8 cellular contexts compared by ENCODE assay signal in the genomic region with DNA sequence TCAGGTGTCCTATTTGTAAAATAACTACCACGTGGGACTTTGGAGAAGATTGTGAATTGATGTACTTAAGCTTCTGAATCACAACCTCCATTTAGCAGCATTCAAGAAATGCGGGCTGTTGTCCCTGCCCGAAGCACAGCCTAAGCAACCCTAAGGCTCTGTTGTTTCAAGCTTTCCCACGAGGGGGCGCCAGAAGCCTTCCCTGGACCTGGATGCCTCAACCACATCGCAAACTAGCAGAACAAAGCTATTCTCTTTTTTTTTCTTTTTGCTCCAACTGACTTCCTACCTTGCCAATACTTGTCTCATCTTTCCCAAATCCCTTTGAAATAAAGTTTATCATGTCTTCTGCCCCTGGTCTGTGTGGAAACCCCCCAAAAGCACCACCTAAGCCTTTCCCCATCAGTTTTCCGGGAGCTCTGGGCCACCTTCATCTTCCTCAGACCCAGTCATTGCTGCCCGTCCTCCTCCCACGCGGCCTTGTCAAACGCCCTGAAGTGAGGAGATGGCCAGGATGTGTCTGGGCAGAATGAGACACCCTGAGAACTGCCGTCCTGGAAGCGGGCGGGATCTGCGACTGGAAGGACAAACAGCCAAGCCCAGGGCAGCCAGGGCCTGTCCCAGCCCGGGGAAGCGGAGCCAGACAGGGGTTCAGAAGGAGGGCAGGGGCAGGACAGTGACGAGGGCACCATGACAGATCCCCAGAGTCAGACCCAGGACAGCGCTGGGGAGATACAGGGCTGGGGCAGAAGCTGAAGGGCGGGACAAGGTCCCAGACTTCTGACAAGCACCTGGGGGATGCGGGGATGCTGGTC.
DNase-seq lines count a peak whose midpoint lies in the region; ATAC-seq, FAIRE-seq and TF ChIP-seq lines count a peak whose summit lies in the region.

No MANE protein-coding gene starts in this region.

- WGBS in pancreas, 2 donors: 33 to 34% methylated on average over 21 of the region's 21 CpGs
- WGBS in transverse colon (ENCODE audit: low coverage in 1 of 2), 2 donors: 30 to 36% methylated on average over 8 to 21 of the region's 21 CpGs

- no peak for TF ChIP-seq EP300 in transverse colon (IDR thresholded peaks at IDR 0.05; ENCODE audit: low read depth)

- peak; percentile 5 for FAIRE-seq in pancreas (lab: Jason Lieb, UNC)

- no peak overlapping the region for H3K27ac ChIP-seq in SJCRH30
- no peak overlapping the region for H3K27ac ChIP-seq in pancreas
- H3K27ac ChIP-seq in transverse colon: no peak overlapping the region

- no peak for TF ChIP-seq POLR2A in transverse colon (IDR thresholded peaks at IDR 0.05)

- ATAC-seq in pancreas: peak; percentile 89 to 97 (median 94)
- ATAC-seq in GM21526 (IDR thresholded peaks at IDR 0.05; ENCODE audit: low FRiP score, unreplicated experiment): no peak

- no peak overlapping the region for H3K4me3 ChIP-seq in SJCRH30
- H3K4me3 ChIP-seq in pancreas: no peak overlapping the region
- no peak overlapping the region for H3K4me3 ChIP-seq in transverse colon

- H3K4me1 ChIP-seq in SJCRH30: no peaks in the 10 kb centered on the region
- no peaks in the 10 kb centered on the region for H3K4me1 ChIP-seq in pancreas
- no peaks in the 10 kb centered on the region for H3K4me1 ChIP-seq in transverse colon

- DNase-seq in GDM1 (lab: John Stamatoyannopoulos, UW) (peak; percentile 63), LHCN-M2 (ENCODE audit: low read depth) (peak; percentile 67), SJCRH30 (peak; percentile 45 to 80), germinal center (ENCODE audit: low spot score) (peak; percentile 76), pancreas (peak; percentile 60 to 95 (median 82)), transverse colon (peak; percentile 82)
- peak; percentile 80 for DNase-seq in activated gamma-delta T cell treated with anti-CD3 and anti-CD28 coated beads, Interleukin-2, amount 50 U/mL, for 16 hours (ENCODE audit: low read depth)

- intact Hi-C loops in pancreas (cut with DNase I): loop anchor here (2.0 to 10.0 kb wide), 4 partner anchors 136 to 292 kb away; no protein-coding TSS in a partner anchor
- intact Hi-C loops in transverse colon (cut with DNase I; ENCODE audit: low total_unique reads): loop anchor here (5.0 kb wide), 1 partner anchor 139 kb away; no protein-coding TSS in a partner anchor

- no peaks in the 10 kb centered on the region for H3K27me3 ChIP-seq in SJCRH30
- H3K27me3 ChIP-seq in pancreas: peaks cover 0 to 4% (median 0%) of the 10 kb centered on the region in 4 donors
- peaks cover 39% of the 10 kb centered on the region for H3K27me3 ChIP-seq in transverse colon

- TF ChIP-seq CTCF in pancreas (IDR thresholded peaks at IDR 0.05) (peak; percentile 81 to 89 (median 86)), transverse colon (IDR thresholded peaks at IDR 0.05) (peak; percentile 78 to 92 (median 85))

- H3K36me3 ChIP-seq in SJCRH30: no peaks in the 10 kb centered on the region
- H3K36me3 ChIP-seq in pancreas: no peaks in the 10 kb centered on the region
- no peaks in the 10 kb centered on the region for H3K36me3 ChIP-seq in transverse colon

- no peaks in the 10 kb centered on the region for H3K9me3 ChIP-seq in SJCRH30 (replicated peaks)
- no peaks in the 10 kb centered on the region for H3K9me3 ChIP-seq in pancreas
- H3K9me3 ChIP-seq in transverse colon: no peaks in the 10 kb centered on the region

- in situ Hi-C loops in transverse colon (cut with MboI; ENCODE audit: low pct_ligation_motif_present in 1 of 4, low pct_unique_long_range_greater_than_20kb in 1 of 4, low sequenced_read_pairs in 3 of 4): loop anchor here in 2 of 4 donors (5.0 to 25.0 kb wide), 3 partner anchors 132 to 289 kb away; no protein-coding TSS in a partner anchor
